2 cellular contexts compared by ENCODE assay signal in the genomic region with DNA sequence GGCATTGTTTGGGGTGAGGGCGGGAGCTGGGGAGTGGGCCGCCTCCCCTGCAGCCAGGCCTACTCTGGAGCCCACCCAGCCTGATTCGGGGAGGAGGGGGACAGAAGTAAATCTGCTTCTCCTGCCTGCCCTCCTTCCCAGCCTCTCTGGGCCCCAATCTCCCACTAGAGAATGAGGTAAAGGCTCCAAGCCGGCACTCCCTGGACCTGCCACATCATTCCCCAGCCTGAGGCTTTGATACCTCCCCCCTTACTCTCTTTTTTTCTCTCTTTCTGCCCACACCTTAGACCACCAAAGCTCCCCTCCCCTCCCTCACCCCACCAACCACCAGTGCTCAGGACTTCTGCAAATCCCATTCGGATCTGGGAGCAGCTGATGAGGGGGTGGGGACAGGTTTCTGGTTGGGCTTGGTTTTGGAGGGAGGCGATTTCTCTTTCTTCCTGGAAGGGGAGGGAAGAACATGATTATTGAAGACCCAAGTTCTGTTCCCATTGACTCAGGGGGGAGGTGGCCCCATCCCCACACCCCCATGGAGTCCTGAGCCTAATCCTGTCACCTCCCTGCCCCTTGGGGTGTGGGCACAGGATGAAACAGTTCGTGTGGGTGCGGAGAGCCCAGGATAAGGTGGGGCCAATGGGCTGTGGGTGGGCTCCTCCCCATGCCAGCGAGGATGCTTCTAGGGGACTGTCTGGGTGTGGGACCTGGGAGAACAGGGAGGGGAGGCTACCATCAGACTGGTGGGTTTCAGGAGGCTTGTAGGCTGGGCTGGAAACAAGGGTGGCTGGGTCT.
TF ChIP-seq lines count a peak whose summit lies in the region.

No MANE protein-coding gene starts in this region.

TF ChIP-seq in SK-N-SH, 30 proteins besides CTCF, POLR2A, EP300 and RAD21 (continued from another document):
- TF ChIP-seq, protein P1, sequence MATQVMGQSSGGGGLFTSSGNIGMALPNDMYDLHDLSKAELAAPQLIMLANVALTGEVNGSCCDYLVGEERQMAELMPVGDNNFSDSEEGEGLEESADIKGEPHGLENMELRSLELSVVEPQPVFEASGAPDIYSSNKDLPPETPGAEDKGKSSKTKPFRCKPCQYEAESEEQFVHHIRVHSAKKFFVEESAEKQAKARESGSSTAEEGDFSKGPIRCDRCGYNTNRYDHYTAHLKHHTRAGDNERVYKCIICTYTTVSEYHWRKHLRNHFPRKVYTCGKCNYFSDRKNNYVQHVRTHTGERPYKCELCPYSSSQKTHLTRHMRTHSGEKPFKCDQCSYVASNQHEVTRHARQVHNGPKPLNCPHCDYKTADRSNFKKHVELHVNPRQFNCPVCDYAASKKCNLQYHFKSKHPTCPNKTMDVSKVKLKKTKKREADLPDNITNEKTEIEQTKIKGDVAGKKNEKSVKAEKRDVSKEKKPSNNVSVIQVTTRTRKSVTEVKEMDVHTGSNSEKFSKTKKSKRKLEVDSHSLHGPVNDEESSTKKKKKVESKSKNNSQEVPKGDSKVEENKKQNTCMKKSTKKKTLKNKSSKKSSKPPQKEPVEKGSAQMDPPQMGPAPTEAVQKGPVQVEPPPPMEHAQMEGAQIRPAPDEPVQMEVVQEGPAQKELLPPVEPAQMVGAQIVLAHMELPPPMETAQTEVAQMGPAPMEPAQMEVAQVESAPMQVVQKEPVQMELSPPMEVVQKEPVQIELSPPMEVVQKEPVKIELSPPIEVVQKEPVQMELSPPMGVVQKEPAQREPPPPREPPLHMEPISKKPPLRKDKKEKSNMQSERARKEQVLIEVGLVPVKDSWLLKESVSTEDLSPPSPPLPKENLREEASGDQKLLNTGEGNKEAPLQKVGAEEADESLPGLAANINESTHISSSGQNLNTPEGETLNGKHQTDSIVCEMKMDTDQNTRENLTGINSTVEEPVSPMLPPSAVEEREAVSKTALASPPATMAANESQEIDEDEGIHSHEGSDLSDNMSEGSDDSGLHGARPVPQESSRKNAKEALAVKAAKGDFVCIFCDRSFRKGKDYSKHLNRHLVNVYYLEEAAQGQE (IDR thresholded peaks at IDR 0.05; ENCODE audit: low read depth, low read length): no peak
- TF ChIP-seq CHD2 (IDR thresholded peaks at IDR 0.05; ENCODE audit: low read length, partially characterized antibody): no peak
- TF ChIP-seq POLR2AphosphoS5 (IDR thresholded peaks at IDR 0.05; ENCODE audit: low read depth, low read length): no peak
- no peak for TF ChIP-seq YY1 (IDR thresholded peaks at IDR 0.05; ENCODE audit: low read depth)
- no peak for TF ChIP-seq ELF1 (IDR thresholded peaks at IDR 0.05)
- TF ChIP-seq NFIC (IDR thresholded peaks at IDR 0.05; ENCODE audit: borderline replicate concordance): no peak
- no peak for TF ChIP-seq NRF1 (IDR thresholded peaks at IDR 0.05; ENCODE audit: low read depth, low read length)
- TF ChIP-seq FOSL2 (IDR thresholded peaks at IDR 0.05; ENCODE audit: borderline replicate concordance, low read depth): no peak
- TF ChIP-seq RCOR1 (IDR thresholded peaks at IDR 0.05; ENCODE audit: low read length): no peak
- TF ChIP-seq TEAD4 (IDR thresholded peaks at IDR 0.05; ENCODE audit: borderline replicate concordance, insufficient read depth): no peak
- no peak for TF ChIP-seq TAF1 (IDR thresholded peaks at IDR 0.05; ENCODE audit: borderline replicate concordance, low read depth, low read length)
TF ChIP-seq in SK-N-SH: peak in this region for 0.

TF ChIP-seq in neural cell, 6 proteins besides CTCF, POLR2A, EP300 and RAD21:
- TF ChIP-seq, protein P1 (IDR thresholded peaks at IDR 0.05; ENCODE audit: borderline replicate concordance): no peak
- TF ChIP-seq MXI1 (conservative IDR thresholded peaks at IDR 0.05; ENCODE audit: poor library complexity, severe bottlenecking) (no peak), SMC3 (conservative IDR thresholded peaks at IDR 0.05; ENCODE audit: poor library complexity) (no peak), EZH2 (IDR thresholded peaks at IDR 0.05; ENCODE audit: borderline replicate concordance, insufficient read depth, low read length, poor library complexity, severe bottlenecking) (no peak), POLR2AphosphoS5 (IDR thresholded peaks at IDR 0.05) (no peak), TAF1 (IDR thresholded peaks at IDR 0.05; ENCODE audit: low read depth) (no peak)
